Comparison of ENCODE assay signal across 10 cellular contexts in genomic region chr12:6925239-6925542, GRCh38. TPM values are rescaled to one million over a fixed set of nuclear protein-coding genes. Genes with fewer than 3 reads are reported as not detected.
DNase-seq lines count a peak whose midpoint lies in the region; TF ChIP-seq lines count a peak whose summit lies in the region.
"Had no signal": no experiment of that assay in that cellular context is flagged by ENCODE, and none has a peak within 500 bp of the region (broad histone marks: within the 10 kb centered on the region; RNA-seq: fewer than 3 reads in every experiment).

No MANE protein-coding gene starts in this region.

- H3K4me3 Mint-ChIP-seq in activated T-helper 1 cell treated with anti-CD3 and anti-CD28 coated beads, Interleukin-12 subunit alpha, Interleukin-12 subunit beta, Interleukin-2, Interleukin-4 antibody, amounts not matched to agents 30 ng/mL and 10 ng/mL and 1 ng/mL, durations not matched to agents 14 hours and 24 hours and 36 hours: peak overlapping the region; percentile 68

- H3K4me1 ChIP-seq in stomach: peaks cover 43 to 64% (median 49%) of the 10 kb centered on the region in 4 donors

- H3K27me3 Mint-ChIP-seq in activated T-helper 1 cell treated with anti-CD3 and anti-CD28 coated beads, Interleukin-12 subunit alpha, Interleukin-12 subunit beta, Interleukin-2, Interleukin-4 antibody, amounts not matched to agents 30 ng/mL and 10 ng/mL and 1 ng/mL, durations not matched to agents 14 hours and 24 hours and 36 hours (ENCODE audit: insufficient read depth): peaks cover 3% of the 10 kb centered on the region

- no peaks in the 10 kb centered on the region for H3K27me3 ChIP-seq in stomach

- TF ChIP-seq POLR2A in stomach (IDR thresholded peaks at IDR 0.05): peak in 1 of 4 donors; percentile 35

- H3K4me3 ChIP-seq in iPS-18c (ENCODE audit: insufficient read depth, low read depth, low read length) (peak overlapping the region; percentile 28; the same call in 1 of the 2 replicates), stomach (peak overlapping the region in 2 of 4 donors; percentile 81 to 92)

- no peak for TF ChIP-seq EP300 in stomach (IDR thresholded peaks at IDR 0.05)

- peaks cover 40% of the 10 kb centered on the region for H3K4me1 Mint-ChIP-seq in activated T-helper 1 cell treated with anti-CD3 and anti-CD28 coated beads, Interleukin-12 subunit alpha, Interleukin-12 subunit beta, Interleukin-2, Interleukin-4 antibody, amounts not matched to agents 30 ng/mL and 10 ng/mL and 1 ng/mL, durations not matched to agents 14 hours and 24 hours and 36 hours (ENCODE audit: low read depth)

- peaks cover 23% of the 10 kb centered on the region for H3K36me3 Mint-ChIP-seq in activated T-helper 1 cell treated with anti-CD3 and anti-CD28 coated beads, Interleukin-12 subunit alpha, Interleukin-12 subunit beta, Interleukin-2, Interleukin-4 antibody, amounts not matched to agents 30 ng/mL and 10 ng/mL and 1 ng/mL, durations not matched to agents 14 hours and 24 hours and 36 hours (ENCODE audit: low read depth)

- H3K27ac Mint-ChIP-seq in activated T-helper 1 cell treated with anti-CD3 and anti-CD28 coated beads, Interleukin-12 subunit alpha, Interleukin-12 subunit beta, Interleukin-2, Interleukin-4 antibody, amounts not matched to agents 30 ng/mL and 10 ng/mL and 1 ng/mL, durations not matched to agents 14 hours and 24 hours and 36 hours: peak overlapping the region; percentile 48

- DNase-seq in DMS 273 (lab: John Stamatoyannopoulos, UW; ENCODE audit: unreplicated experiment): peak; percentile 52
- no peak for DNase-seq in DMS 273 treated with DMSO at 0.1 percent for 48 hours (lab: John Stamatoyannopoulos, UW)
- no peak for DNase-seq in activated T-helper 1 cell treated with anti-CD3 and anti-CD28 coated beads, Interleukin-12 subunit alpha, Interleukin-12 subunit beta, Interleukin-2, Interleukin-4 antibody, amounts not matched to agents 30 ng/mL and 10 ng/mL and 1 ng/mL, durations not matched to agents 14 hours and 24 hours and 36 hours (ENCODE audit: low spot score)
- no peak for DNase-seq in stomach
- DNase-seq in NCI-H774 (lab: John Stamatoyannopoulos, UW): no peak
- DNase-seq in stimulated activated CD4-positive, alpha-beta T cell treated with anti-CD3 and anti-CD28 coated beads, Interleukin-2, amount 100 ng/mL, for 48 hours: no peak
- no peak for DNase-seq in NCI-H524 treated with DMSO at 0.1 percent for 48 hours (lab: John Stamatoyannopoulos, UW)

- peaks cover 0 to 33% (median 21%) of the 10 kb centered on the region in 4 donors for H3K36me3 ChIP-seq in stomach

- H3K9me3 ChIP-seq in iPS-18c (ENCODE audit: control insufficient read depth, insufficient read depth, low read length) (no peaks in the 10 kb centered on the region), stomach (no peaks in the 10 kb centered on the region)

- no peaks in the 10 kb centered on the region for H3K9me3 Mint-ChIP-seq in activated T-helper 1 cell treated with anti-CD3 and anti-CD28 coated beads, Interleukin-12 subunit alpha, Interleukin-12 subunit beta, Interleukin-2, Interleukin-4 antibody, amounts not matched to agents 30 ng/mL and 10 ng/mL and 1 ng/mL, durations not matched to agents 14 hours and 24 hours and 36 hours
- H3K9me3 Mint-ChIP-seq: activated naive CD4-positive, alpha-beta T cell treated with anti-CD3 and anti-CD28 coated beads, Interleukin-2, amount 50 U/mL, for 72 hours had no signal

- intact Hi-C loops in activated T-helper 1 cell treated with anti-CD3 and anti-CD28 coated beads, Interleukin-12 subunit alpha, Interleukin-12 subunit beta, Interleukin-2, Interleukin-4 antibody, amounts not matched to agents 30 ng/mL and 10 ng/mL and 1 ng/mL, durations not matched to agents 14 hours and 24 hours and 36 hours (cut with micrococcal nuclease): loop anchor here (2.0 kb wide), 1 partner anchor 184 kb away; the partner anchor contains the start of gene C1RL
- intact Hi-C loops in stomach (cut with DNase I; ENCODE audit: low total_unique reads): no loop called here

- peak overlapping the region; percentile 89 to 99 (median 97) for H3K27ac ChIP-seq in stomach

- 0 to 33% (median 18%) methylated on average over 1 of the region's 1 CpG for WGBS in stomach, 5 donors

- no peak for TF ChIP-seq CTCF in stomach (IDR thresholded peaks at IDR 0.05)

RNA-seq across cellular contexts. Expression of gene ATN1, which starts 2.6 kb away (rescaled TPM):
- 70.8 and 71.2 TPM in 2 replicates for total RNA-seq in activated T-helper 1 cell treated with anti-CD3 and anti-CD28 coated beads, Interleukin-12 subunit alpha, Interleukin-12 subunit beta, Interleukin-2, Interleukin-4 antibody, amounts not matched to agents 30 ng/mL and 10 ng/mL and 1 ng/mL, durations not matched to agents 14 hours and 24 hours and 36 hours
- total RNA-seq in stomach: 100 to 1,000 TPM in 3 of 5 donors, 10 to 100 TPM in 2; 23.3 to 694 (median 291) TPM
- 10 to 100 TPM; 44.4 to 57.4 (median 48.8) TPM for polyA plus RNA-seq in stomach

RNA-seq across cellular contexts. Expression of gene ENO2, which starts 10.8 kb away (rescaled TPM):
- total RNA-seq in activated T-helper 1 cell treated with anti-CD3 and anti-CD28 coated beads, Interleukin-12 subunit alpha, Interleukin-12 subunit beta, Interleukin-2, Interleukin-4 antibody, amounts not matched to agents 30 ng/mL and 10 ng/mL and 1 ng/mL, durations not matched to agents 14 hours and 24 hours and 36 hours: 147 and 156 TPM in 2 replicates
- 10 to 100 TPM in 2 of 5 donors, 1 to 10 TPM in 3; 2.3 to 62.9 (median 8.6) TPM for total RNA-seq in stomach
- 10 to 100 TPM in 2 of 3 donors, 1 to 10 TPM in 1; 9.3 to 19.7 (median 10.1) TPM for polyA plus RNA-seq in stomach

RNA-seq across cellular contexts. Expression of gene RNU7-1, which starts 18.4 kb away (rescaled TPM):
- not detected in 2 replicates for total RNA-seq in activated T-helper 1 cell treated with anti-CD3 and anti-CD28 coated beads, Interleukin-12 subunit alpha, Interleukin-12 subunit beta, Interleukin-2, Interleukin-4 antibody, amounts not matched to agents 30 ng/mL and 10 ng/mL and 1 ng/mL, durations not matched to agents 14 hours and 24 hours and 36 hours
- total RNA-seq in stomach: not detected
- not detected for polyA plus RNA-seq in stomach
- total RNA-seq: activated naive CD4-positive, alpha-beta T cell treated with anti-CD3 and anti-CD28 coated beads, Interleukin-2, amount 50 U/mL, for 72 hours; pulmonary artery endothelial cell had no signal

RNA-seq across cellular contexts. Expression of gene C12orf57, which starts 18.6 kb away (rescaled TPM):
- total RNA-seq in activated T-helper 1 cell treated with anti-CD3 and anti-CD28 coated beads, Interleukin-12 subunit alpha, Interleukin-12 subunit beta, Interleukin-2, Interleukin-4 antibody, amounts not matched to agents 30 ng/mL and 10 ng/mL and 1 ng/mL, durations not matched to agents 14 hours and 24 hours and 36 hours: 190 and 197 TPM in 2 replicates
- 100 to 1,000 TPM; 155 to 453 (median 306) TPM for total RNA-seq in stomach
- 100 to 1,000 TPM; 418 to 621 (median 443) TPM for polyA plus RNA-seq in stomach

RNA-seq across cellular contexts. Expression of gene LRRC23, which starts 20.6 kb away (rescaled TPM):
- total RNA-seq in activated T-helper 1 cell treated with anti-CD3 and anti-CD28 coated beads, Interleukin-12 subunit alpha, Interleukin-12 subunit beta, Interleukin-2, Interleukin-4 antibody, amounts not matched to agents 30 ng/mL and 10 ng/mL and 1 ng/mL, durations not matched to agents 14 hours and 24 hours and 36 hours: 5.3 and 5.6 TPM in 2 replicates
- total RNA-seq in stomach: 10 to 100 TPM in 1 of 5 donors, 1 to 10 TPM in 3, not detected in 1; 5.3 to 20.4 (median 9.0) TPM
- 10 to 100 TPM in 1 of 3 donors, 1 to 10 TPM in 2; 8.0 to 11.0 (median 9.0) TPM for polyA plus RNA-seq in stomach
